ENCODE assay signal across 31 cellular contexts in genomic region chr18:22411442-22411841, GRCh38. TPM values are rescaled to one million over a fixed set of nuclear protein-coding genes. Genes with fewer than 3 reads are reported as not detected.
"Had no signal": no experiment of that assay in that cellular context is flagged by ENCODE, and none has a peak within 500 bp of the region (broad histone marks: within the 10 kb centered on the region; RNA-seq: fewer than 3 reads in every experiment).

No MANE protein-coding gene starts in this region.

- H3K4me3 ChIP-seq: coronary artery, esophagus muscularis mucosa, gastroesophageal sphincter, heart left ventricle, hepatocyte, left lung, lower lobe of right lung, spleen, testis, tibial artery had no signal

- H3K36me3 Mint-ChIP-seq: stimulated activated memory B cell treated with anti-CD40 and anti-IgM and Interleukin-4, amounts not matched to agents 10 μg/mL and 1 μg/mL and 100 μg/mL, for 72 hours had no signal

- H3K9ac ChIP-seq: parathyroid adenoma had no signal

- H2AFZ ChIP-seq: hepatocyte, parathyroid adenoma had no signal

- H3K4me2 ChIP-seq: hepatocyte had no signal

- FAIRE-seq: endothelial cell of umbilical vein, kidney had no signal

- H3K4me1 Mint-ChIP-seq: neural crest cell; stimulated activated memory B cell treated with anti-CD40 and anti-IgM and Interleukin-4, amounts not matched to agents 10 μg/mL and 1 μg/mL and 100 μg/mL, for 72 hours had no signal

- H3K27ac Mint-ChIP-seq: natural killer cell; progenitor cell of endocrine pancreas; stimulated activated memory B cell treated with anti-CD40 and anti-IgM and Interleukin-4, amounts not matched to agents 10 μg/mL and 1 μg/mL and 100 μg/mL, for 72 hours; type B pancreatic cell had no signal

- H3K36me3 ChIP-seq: esophagus muscularis mucosa, gastroesophageal sphincter, heart left ventricle, left lung, lower lobe of right lung, neutrophil, spleen, tibial artery had no signal

- H3K79me2 ChIP-seq: hepatocyte, parathyroid adenoma had no signal

- H3K27ac ChIP-seq: coronary artery, esophagus muscularis mucosa, foreskin keratinocyte, gastroesophageal sphincter, hepatocyte, left lung, lower lobe of right lung, neutrophil, parathyroid adenoma, spleen, testis, tibial artery had no signal

- ATAC-seq: foreskin keratinocyte; gastroesophageal sphincter; left lung; lower lobe of right lung; natural killer cell; sciatic nerve; stimulated activated memory B cell treated with anti-CD40 and anti-IgM and Interleukin-4, amounts not matched to agents 10 μg/mL and 1 μg/mL and 100 μg/mL, for 72 hours; stimulated activated naive CD8-positive, alpha-beta T cell treated with anti-CD3 and anti-CD28 coated beads, Interleukin-15, Interleukin-2, amounts not matched to agents 100 U/mL and 50 U/mL, for 24 hours had no signal

- H3K9me3 ChIP-seq: esophagus muscularis mucosa, heart left ventricle, lower lobe of right lung, neutrophil, testis had no signal

- DNase-seq: dermis blood vessel endothelial cell; effector memory CD4-positive, alpha-beta T cell; foreskin keratinocyte; heart left ventricle; kidney; left lung; lower lobe of right lung; natural killer cell; spleen; stimulated activated CD4-positive, alpha-beta T cell treated with anti-CD3 and anti-CD28 coated beads, Interleukin-4, amount 100 ng/mL, for 4 hours; stimulated activated naive CD8-positive, alpha-beta T cell treated with anti-CD3 and anti-CD28 coated beads, Interleukin-15, Interleukin-2, amounts not matched to agents 100 U/mL and 50 U/mL, for 24 hours; substantia nigra; testis; tibial artery had no signal

- H3K4me1 ChIP-seq: esophagus muscularis mucosa, foreskin keratinocyte, gastroesophageal sphincter, left lung, lower lobe of right lung, parathyroid adenoma, spleen, testis had no signal

- H3K27me3 ChIP-seq: esophagus muscularis mucosa, gastroesophageal sphincter, heart left ventricle, hepatocyte, left lung, neutrophil, spleen, testis, tibial artery had no signal

- H3K27me3 Mint-ChIP-seq: stimulated activated memory B cell treated with anti-CD40 and anti-IgM and Interleukin-4, amounts not matched to agents 10 μg/mL and 1 μg/mL and 100 μg/mL, for 72 hours had no signal

- H3K4me3 Mint-ChIP-seq: natural killer cell; neural crest cell; stimulated activated memory B cell treated with anti-CD40 and anti-IgM and Interleukin-4, amounts not matched to agents 10 μg/mL and 1 μg/mL and 100 μg/mL, for 72 hours; type B pancreatic cell had no signal

RNA-seq across cellular contexts. Expression of gene CTAGE1, which starts 6.3 kb away (rescaled TPM):
- total RNA-seq: dermis blood vessel endothelial cell, endothelial cell of umbilical vein, epithelial cell of proximal tubule, esophagus muscularis mucosa, foreskin keratinocyte, gastroesophageal sphincter, heart left ventricle, kidney, left lung, lower lobe of right lung, mesenteric fat pad, natural killer cell, neural crest cell, omental fat pad, progenitor cell of endocrine pancreas, sciatic nerve, skeletal muscle tissue, spleen, urinary bladder had no signal
